In genomic region chr22:46803031-46803880, GRCh38 we compare ENCODE assay signal across 1 cellular context.
TF ChIP-seq lines count a peak whose summit lies in the region.

No MANE protein-coding gene starts in this region.

TF ChIP-seq in HepG2, 621 proteins besides CTCF, POLR2A, EP300 and RAD21 (continued from another document and continues in another):
- no peak for TF ChIP-seq ZNF800 (CRISPR knock-in tag; IDR thresholded peaks at IDR 0.05)
- no peak for TF ChIP-seq FOXA1 (IDR thresholded peaks at IDR 0.05)
- TF ChIP-seq FOXA1 (CRISPR knock-in tag; IDR thresholded peaks at IDR 0.05): no peak; the same call in 1 of the 2 replicates
- no peak for TF ChIP-seq ZNF275 (CRISPR knock-in tag; IDR thresholded peaks at IDR 0.05; ENCODE audit: borderline replicate concordance)
- 0 out of 2 replicates have a peak, but pooled peaks have one; percentile 34 for TF ChIP-seq ZNF232 (CRISPR knock-in tag; IDR thresholded peaks at IDR 0.05; ENCODE audit: borderline replicate concordance)
- TF ChIP-seq SAP130 (CRISPR knock-in tag; IDR thresholded peaks at IDR 0.05; ENCODE audit: low read depth): peak; percentile 49
- TF ChIP-seq KDM5B (CRISPR knock-in tag; IDR thresholded peaks at IDR 0.05; ENCODE audit: borderline replicate concordance): peak; percentile 52; the same call in 1 of the 2 replicates
- TF ChIP-seq AHR (CRISPR knock-in tag; IDR thresholded peaks at IDR 0.05): no peak
- no peak for TF ChIP-seq GMEB1 (CRISPR knock-in tag; IDR thresholded peaks at IDR 0.05; ENCODE audit: borderline replicate concordance)
- no peak for TF ChIP-seq GTF2F1 (IDR thresholded peaks at IDR 0.05; ENCODE audit: low read length)
- TF ChIP-seq ZNF550 (CRISPR knock-in tag; IDR thresholded peaks at IDR 0.05; ENCODE audit: borderline replicate concordance): no peak
- TF ChIP-seq ZNF333 (CRISPR knock-in tag; IDR thresholded peaks at IDR 0.05; ENCODE audit: borderline replicate concordance): no peak
- TF ChIP-seq TP53 (CRISPR knock-in tag; conservative IDR thresholded peaks at IDR 0.05): no peak
- no peak for TF ChIP-seq SNAPC5 (CRISPR knock-in tag; IDR thresholded peaks at IDR 0.05; ENCODE audit: borderline replicate concordance)
- peak; percentile 55; the same call in 1 of the 2 replicates for TF ChIP-seq ZNF160 (CRISPR knock-in tag; IDR thresholded peaks at IDR 0.05)
- no peak; the same call in 1 of the 2 replicates for TF ChIP-seq NR2F6 (IDR thresholded peaks at IDR 0.05)
- peak; percentile 21; the same call in 1 of the 2 replicates for TF ChIP-seq NR2F6 (CRISPR knock-in tag; IDR thresholded peaks at IDR 0.05)
- no peak for TF ChIP-seq SKIL (CRISPR knock-in tag; IDR thresholded peaks at IDR 0.05; ENCODE audit: borderline replicate concordance)
- no peak for TF ChIP-seq ZNF644 (CRISPR knock-in tag; IDR thresholded peaks at IDR 0.05; ENCODE audit: low read depth)
- no peak for TF ChIP-seq ZNF556 (CRISPR knock-in tag; IDR thresholded peaks at IDR 0.05; ENCODE audit: borderline replicate concordance)
- peak; percentile 14; the same call in 1 of the 2 replicates for TF ChIP-seq CEBPG (CRISPR knock-in tag; IDR thresholded peaks at IDR 0.05)
- no peak for TF ChIP-seq ZKSCAN1 (IDR thresholded peaks at IDR 0.05; ENCODE audit: low read length)
- TF ChIP-seq CBX1 (IDR thresholded peaks at IDR 0.05; ENCODE audit: low read depth): peak; percentile 50
- TF ChIP-seq GMEB2 (CRISPR knock-in tag; IDR thresholded peaks at IDR 0.05; ENCODE audit: low read depth): no peak
- no peak for TF ChIP-seq ZNF713 (CRISPR knock-in tag; IDR thresholded peaks at IDR 0.05)
- TF ChIP-seq MAFG (CRISPR knock-in tag; IDR thresholded peaks at IDR 0.05): no peak
- TF ChIP-seq ZSCAN21 (CRISPR knock-in tag; IDR thresholded peaks at IDR 0.05; ENCODE audit: borderline replicate concordance): no peak
- no peak for TF ChIP-seq SP140L (CRISPR knock-in tag; IDR thresholded peaks at IDR 0.05; ENCODE audit: borderline replicate concordance)
- no peak; the same call in 1 of the 2 replicates for TF ChIP-seq ZNF768 (CRISPR knock-in tag; IDR thresholded peaks at IDR 0.05)
- TF ChIP-seq RXRA (CRISPR knock-in tag; IDR thresholded peaks at IDR 0.05): peak; percentile 33; the same call in 1 of the 2 replicates
- no peak for TF ChIP-seq ZFP1 (CRISPR knock-in tag; IDR thresholded peaks at IDR 0.05)
- TF ChIP-seq PRMT3 (CRISPR knock-in tag; IDR thresholded peaks at IDR 0.05; ENCODE audit: borderline replicate concordance, low read depth): no peak
- no peak for TF ChIP-seq JUNB (CRISPR knock-in tag; IDR thresholded peaks at IDR 0.05; ENCODE audit: borderline replicate concordance)
- no peak for TF ChIP-seq ZNF296 (CRISPR knock-in tag; conservative IDR thresholded peaks at IDR 0.05)
- TF ChIP-seq FIP1L1 (IDR thresholded peaks at IDR 0.05; ENCODE audit: borderline replicate concordance, insufficient read depth, low read depth, low read length): no peak
- TF ChIP-seq, protein P1, sequence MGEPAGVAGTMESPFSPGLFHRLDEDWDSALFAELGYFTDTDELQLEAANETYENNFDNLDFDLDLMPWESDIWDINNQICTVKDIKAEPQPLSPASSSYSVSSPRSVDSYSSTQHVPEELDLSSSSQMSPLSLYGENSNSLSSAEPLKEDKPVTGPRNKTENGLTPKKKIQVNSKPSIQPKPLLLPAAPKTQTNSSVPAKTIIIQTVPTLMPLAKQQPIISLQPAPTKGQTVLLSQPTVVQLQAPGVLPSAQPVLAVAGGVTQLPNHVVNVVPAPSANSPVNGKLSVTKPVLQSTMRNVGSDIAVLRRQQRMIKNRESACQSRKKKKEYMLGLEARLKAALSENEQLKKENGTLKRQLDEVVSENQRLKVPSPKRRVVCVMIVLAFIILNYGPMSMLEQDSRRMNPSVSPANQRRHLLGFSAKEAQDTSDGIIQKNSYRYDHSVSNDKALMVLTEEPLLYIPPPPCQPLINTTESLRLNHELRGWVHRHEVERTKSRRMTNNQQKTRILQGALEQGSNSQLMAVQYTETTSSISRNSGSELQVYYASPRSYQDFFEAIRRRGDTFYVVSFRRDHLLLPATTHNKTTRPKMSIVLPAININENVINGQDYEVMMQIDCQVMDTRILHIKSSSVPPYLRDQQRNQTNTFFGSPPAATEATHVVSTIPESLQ (CRISPR knock-in tag; conservative IDR thresholded peaks at IDR 0.05): no peak
- peak; percentile 46; the same call in 1 of the 2 replicates for TF ChIP-seq GABPB1 (CRISPR knock-in tag; IDR thresholded peaks at IDR 0.05)
- no peak for TF ChIP-seq SSRP1 (CRISPR knock-in tag; IDR thresholded peaks at IDR 0.05)
- no peak for TF ChIP-seq ZNF850 (CRISPR knock-in tag; conservative IDR thresholded peaks at IDR 0.05)
- no peak for TF ChIP-seq RNF219 (CRISPR knock-in tag; IDR thresholded peaks at IDR 0.05)
- TF ChIP-seq MATR3 (CRISPR knock-in tag; IDR thresholded peaks at IDR 0.05): no peak
- TF ChIP-seq ZNF761 (CRISPR knock-in tag; conservative IDR thresholded peaks at IDR 0.05): no peak
- no peak for TF ChIP-seq ZNF180 (CRISPR knock-in tag; IDR thresholded peaks at IDR 0.05; ENCODE audit: borderline replicate concordance, low read depth)
- no peak for TF ChIP-seq ZFYVE20 (CRISPR knock-in tag; IDR thresholded peaks at IDR 0.05; ENCODE audit: borderline replicate concordance, low read depth)
- TF ChIP-seq ARID4A (CRISPR knock-in tag; IDR thresholded peaks at IDR 0.05; ENCODE audit: borderline replicate concordance): peak; percentile 47; the same call in 1 of the 2 replicates
- TF ChIP-seq RFX5 (IDR thresholded peaks at IDR 0.05; ENCODE audit: low read depth, low read length): no peak
- TF ChIP-seq MTF2 (CRISPR knock-in tag; IDR thresholded peaks at IDR 0.05; ENCODE audit: borderline replicate concordance): no peak
- peak; percentile 40; the same call in 1 of the 2 replicates for TF ChIP-seq MTA1 (CRISPR knock-in tag; IDR thresholded peaks at IDR 0.05; ENCODE audit: borderline replicate concordance)
